Comparison of ENCODE assay signal across 9 cellular contexts in genomic region chr1:32246888-32247273, GRCh38. TPM values are rescaled to one million over a fixed set of nuclear protein-coding genes. Genes with fewer than 3 reads are reported as not detected.
DNase-seq lines count a peak whose midpoint lies in the region; ATAC-seq and TF ChIP-seq lines count a peak whose summit lies in the region.
"Had no signal": no experiment of that assay in that cellular context is flagged by ENCODE, and none has a peak within 500 bp of the region (broad histone marks: within the 10 kb centered on the region; RNA-seq: fewer than 3 reads in every experiment).

Gene FAM167B, plus strand, starts transcription at chr1:32247222. Its CDS starts 200 bp downstream, at chr1:32247422.

- peak within 1 kb of the TSS in 1 of 5 donors; percentile 35 for H3K9ac ChIP-seq in subcutaneous abdominal adipose tissue (ENCODE audit: low read length in 5 of 5)

- H3K4me3 ChIP-seq in ascending aorta = no peak within 1 kb of the TSS
- H3K4me3 ChIP-seq in subcutaneous abdominal adipose tissue (ENCODE audit: low read depth in 1 of 5, low read length in 5 of 5) = peak within 1 kb of the TSS in 1 of 5 donors; percentile 4
- H3K4me3 ChIP-seq: cardiac muscle cell had no signal

- intact Hi-C loops in ascending aorta (cut with DNase I) = no loop called here

- H3K36me3 ChIP-seq in ascending aorta (no peaks in the 10 kb centered on the region), subcutaneous abdominal adipose tissue (ENCODE audit: control insufficient read depth in 5 of 5, insufficient read depth in 5 of 5, low read length in 5 of 5) (no peaks in the 10 kb centered on the region)
- H3K36me3 ChIP-seq: cardiac muscle cell had no signal

- DNase-seq in HT1080 (ENCODE audit: low read depth) (peak; percentile 81), ascending aorta (ENCODE audit: low spot score in 2 of 2) (peak in 1 of 2 donors; percentile 76), iris pigment epithelial cell (ENCODE audit: low read depth) (peak; percentile 22), GM10266 (ENCODE audit: extremely low spot score) (no peak), pons (ENCODE audit: low spot score) (no peak)

- H3K27ac ChIP-seq in ascending aorta = peak within 1 kb of the TSS; percentile 62 to 64
- peak within 1 kb of the TSS; percentile 84 for H3K27ac ChIP-seq in subcutaneous abdominal adipose tissue (ENCODE audit: low read depth, low read length)
- H3K27ac ChIP-seq: cardiac muscle cell had no signal

- TF ChIP-seq CTCF in ascending aorta (IDR thresholded peaks at IDR 0.05) = no peak
- no peak for TF ChIP-seq CTCF in GM10266 (IDR thresholded peaks at IDR 0.05; ENCODE audit: control insufficient read depth, insufficient read depth, low read depth, missing control alignments)

- H3K9me3 ChIP-seq in ascending aorta = no peaks in the 10 kb centered on the region
- no peaks in the 10 kb centered on the region for H3K9me3 ChIP-seq in subcutaneous abdominal adipose tissue (ENCODE audit: control insufficient read depth in 5 of 5, low read length in 5 of 5)

- no peaks in the 10 kb centered on the region for H3K27me3 ChIP-seq in ascending aorta
- H3K27me3 ChIP-seq in subcutaneous abdominal adipose tissue (ENCODE audit: control insufficient read depth in 5 of 5, insufficient read depth in 4 of 5, low read length in 5 of 5) = peaks cover 0 to 5% (median 2%) of the 10 kb centered on the region in 5 donors
- H3K27me3 ChIP-seq: cardiac muscle cell had no signal

- H3K4me1 ChIP-seq in ascending aorta = peaks cover 3 to 5% of the 10 kb centered on the region in 2 donors
- H3K4me1 ChIP-seq in subcutaneous abdominal adipose tissue (ENCODE audit: control insufficient read depth in 5 of 5, insufficient read depth in 5 of 5, low read length in 5 of 5) = peaks cover 2 to 66% (median 34%) of the 10 kb centered on the region in 5 donors

- ATAC-seq in HG03457 (IDR thresholded peaks at IDR 0.05; ENCODE audit: unreplicated experiment) (no peak), GM21423 (IDR thresholded peaks at IDR 0.05; ENCODE audit: unreplicated experiment) (no peak)

RNA-seq across cellular contexts. Expression of gene FAM167B, which starts in this region (rescaled TPM):
- 0.17 and 0.95 TPM in 2 replicates for total RNA-seq in HT1080 (2014; rRNA removed; shearing (Covaris generic))
- polyA plus RNA-seq in HT1080 (2015; cell fraction: cytosol; rRNA removed) = 1.3 and 1.4 TPM in 2 replicates
- 1.4 TPM in 2 replicates for polyA plus RNA-seq in HT1080 (2015; cell fraction: nucleus; rRNA removed)
- total RNA-seq in ascending aorta = 26.1 TPM

Comparison
In these comparisons a context has a peak if more than half of its experiments do, and no peak if none do; other contexts are left out.
1. RNA of gene FAM167B (total RNA-seq): 26.1 TPM in ascending aorta (single experiment); 0.17 to 0.95 TPM in HT1080; every median in the first group is over 10 times any median in the second.
2. DNase-seq: peak in HT1080 (single experiment) and iris pigment epithelial cell (single experiment); none in GM10266 (single experiment) and pons (single experiment).